In the genomic region with DNA sequence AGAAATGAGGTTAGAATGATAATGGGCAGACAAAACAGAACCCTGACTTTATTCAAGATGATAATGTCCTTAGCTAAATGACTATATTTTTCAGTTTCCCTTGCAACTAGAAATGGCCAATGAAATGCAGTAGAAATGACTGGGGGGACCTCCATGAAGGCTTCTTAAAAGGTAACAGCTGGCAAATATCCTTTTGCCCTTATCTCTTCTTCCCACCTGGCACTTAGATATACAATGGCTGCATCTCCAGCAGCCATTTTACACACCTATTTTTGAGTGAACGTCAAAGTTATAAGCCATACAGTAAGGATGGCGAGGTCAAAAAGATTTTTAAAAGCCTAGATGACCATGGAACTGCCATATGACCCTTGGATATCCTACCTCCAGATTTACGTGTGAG, we compare ENCODE assay signal across 24 cellular contexts.
"Had no signal": no experiment of that assay in that cellular context is flagged by ENCODE, and none has a peak within 500 bp of the region (broad histone marks: within the 10 kb centered on the region; RNA-seq: fewer than 3 reads in every experiment).

No MANE protein-coding gene starts in this region.

- ATAC-seq: activated T-cell treated with anti-CD3 and anti-CD28 coated beads, Interleukin-2, amount 50 U/mL, for 4 hours; activated T-helper 17 cell treated with anti-CD3 and anti-CD28 coated beads, Interleukin-2, amount 50 U/mL, for 72 hours; body of pancreas; effector memory CD8-positive, alpha-beta T cell; esophagus mucosa had no signal

- H3K4me3 Mint-ChIP-seq: activated CD4-positive, alpha-beta memory T cell treated with anti-CD3 and anti-CD28 coated beads, Interleukin-2, amount 10 ng/mL, durations not matched to agents 7 days and 5 days; activated CD4-positive, alpha-beta T cell treated with anti-CD3 and anti-CD28 coated beads, Interleukin-2, amount 10 ng/mL, durations not matched to agents 7 days and 5 days; activated naive CD8-positive, alpha-beta T cell; activated T-cell treated with anti-CD3 and anti-CD28 coated beads, Interleukin-2, amount 50 U/mL, for 4 hours; activated T-helper 17 cell treated with anti-CD3 and anti-CD28 coated beads, Interleukin-2, amount 50 U/mL, for 72 hours; effector memory CD8-positive, alpha-beta T cell had no signal

- H3K9me3 ChIP-seq: body of pancreas had no signal

- H3K27ac Mint-ChIP-seq: activated CD4-positive, alpha-beta memory T cell treated with anti-CD3 and anti-CD28 coated beads, Interleukin-2, amount 10 ng/mL, durations not matched to agents 7 days and 5 days; activated CD4-positive, alpha-beta T cell treated with anti-CD3 and anti-CD28 coated beads, Interleukin-2, amount 10 ng/mL, durations not matched to agents 7 days and 5 days; activated naive CD8-positive, alpha-beta T cell; activated T-helper 17 cell treated with anti-CD3 and anti-CD28 coated beads, Interleukin-2, amount 50 U/mL, for 72 hours had no signal

- H3K27me3 Mint-ChIP-seq: activated CD4-positive, alpha-beta memory T cell treated with anti-CD3 and anti-CD28 coated beads, Interleukin-2, amount 10 ng/mL, durations not matched to agents 7 days and 5 days; activated CD4-positive, alpha-beta T cell treated with anti-CD3 and anti-CD28 coated beads, Interleukin-2, amount 10 ng/mL, durations not matched to agents 7 days and 5 days; activated naive CD8-positive, alpha-beta T cell; activated T-helper 17 cell treated with anti-CD3 and anti-CD28 coated beads, Interleukin-2, amount 50 U/mL, for 72 hours; effector memory CD8-positive, alpha-beta T cell had no signal

- DNase-seq: activated CD4-positive, alpha-beta memory T cell treated with anti-CD3 and anti-CD28 coated beads, Interleukin-2, amount 10 ng/mL, durations not matched to agents 7 days and 5 days; activated CD4-positive, alpha-beta T cell treated with anti-CD3 and anti-CD28 coated beads for 1 hour; activated CD4-positive, alpha-beta T cell treated with anti-CD3 and anti-CD28 coated beads for 4 hours; activated CD4-positive, alpha-beta T cell treated with anti-CD3 and anti-CD28 coated beads, Interleukin-2, amount 10 ng/mL, durations not matched to agents 7 days and 5 days; activated CD4-positive, alpha-beta T cell treated with anti-CD3 and anti-CD28 coated beads, Interleukin-2, amount 50 U/mL, for 4 hours; activated effector memory CD4-positive, alpha-beta T cell treated with Interleukin-2 at 50 U/mL for 16 hours; activated gamma-delta T cell treated with Interleukin-2 at 50 U/mL for 16 hours; activated naive CD4-positive, alpha-beta T cell treated with anti-CD3 and anti-CD28 coated beads, Interleukin-2, amount 50 U/mL, for 16 hours; activated naive CD4-positive, alpha-beta T cell treated with Interleukin-2 at 50 U/mL for 16 hours; activated T-cell treated with anti-CD3 and anti-CD28 coated beads, Interleukin-2, amount 50 U/mL, for 4 hours; amygdala; aorta; body of pancreas; caudate nucleus; cortex of kidney; dermis blood vessel endothelial cell; effector CD4-positive, alpha-beta T cell; effector memory CD8-positive, alpha-beta T cell; foreskin fibroblast; T-helper 1 cell; T-helper 2 cell had no signal

- H3K9me3 Mint-ChIP-seq: activated CD4-positive, alpha-beta memory T cell treated with anti-CD3 and anti-CD28 coated beads, Interleukin-2, amount 10 ng/mL, durations not matched to agents 7 days and 5 days; activated T-helper 17 cell treated with anti-CD3 and anti-CD28 coated beads, Interleukin-2, amount 50 U/mL, for 72 hours; effector memory CD8-positive, alpha-beta T cell had no signal
